Comparison of ENCODE assay signal across 1 cellular context in genomic region chr10:122344741-122345258, GRCh38.
TF ChIP-seq lines count a peak whose summit lies in the region.

No MANE protein-coding gene starts in this region.

TF ChIP-seq in HepG2, 621 proteins besides CTCF, POLR2A, EP300 and RAD21 (continued from another document and continues in another):
- TF ChIP-seq ZNF142 (CRISPR knock-in tag; IDR thresholded peaks at IDR 0.05) (peak; percentile 48; the same call in 1 of the 2 replicates), ZNF414 (CRISPR knock-in tag; IDR thresholded peaks at IDR 0.05) (no peak), ZNF207 (IDR thresholded peaks at IDR 0.05; ENCODE audit: borderline replicate concordance) (no peak), TARDBP (CRISPR knock-in tag; IDR thresholded peaks at IDR 0.05) (peak; percentile 37; the same call in 1 of the 2 replicates), ZNF430 (CRISPR knock-in tag; IDR thresholded peaks at IDR 0.05) (peak; percentile 23; the same call in 1 of the 2 replicates), ZBTB7B (CRISPR knock-in tag; IDR thresholded peaks at IDR 0.05) (0 out of 2 replicates have a peak, but pooled peaks have one; percentile 16), ZNF549 (CRISPR knock-in tag; IDR thresholded peaks at IDR 0.05) (peak; percentile 86), RERE (CRISPR knock-in tag; IDR thresholded peaks at IDR 0.05; ENCODE audit: low read depth) (0 out of 2 replicates have a peak, but pooled peaks have one; percentile 43), THYN1 (CRISPR knock-in tag; IDR thresholded peaks at IDR 0.05; ENCODE audit: borderline replicate concordance, low read depth) (no peak), ZNF652 (CRISPR knock-in tag; IDR thresholded peaks at IDR 0.05; ENCODE audit: borderline replicate concordance, low read depth) (no peak), ZBTB43 (CRISPR knock-in tag; conservative IDR thresholded peaks at IDR 0.05) (peak; percentile 84; the same call in 1 of the 2 replicates), KLF11 (CRISPR knock-in tag; IDR thresholded peaks at IDR 0.05) (no peak), SMARCC2 (IDR thresholded peaks at IDR 0.05) (no peak), TAF1 (CRISPR knock-in tag; IDR thresholded peaks at IDR 0.05) (peak; percentile 41; the same call in 1 of the 2 replicates), PITX1 (CRISPR knock-in tag; IDR thresholded peaks at IDR 0.05) (peak; percentile 31; the same call in 1 of the 2 replicates), ZBTB37 (CRISPR knock-in tag; IDR thresholded peaks at IDR 0.05) (no peak), ZNF878 (CRISPR knock-in tag; IDR thresholded peaks at IDR 0.05) (peak; percentile 76), GMEB1 (CRISPR knock-in tag; IDR thresholded peaks at IDR 0.05; ENCODE audit: borderline replicate concordance) (peak; percentile 33; the same call in 1 of the 2 replicates), ZKSCAN1 (IDR thresholded peaks at IDR 0.05; ENCODE audit: low read length) (0 out of 2 replicates have a peak, but pooled peaks have one; percentile 15), ELF1 (CRISPR knock-in tag; IDR thresholded peaks at IDR 0.05) (0 out of 2 replicates have a peak, but pooled peaks have one; percentile 17), E2F1 (CRISPR knock-in tag; IDR thresholded peaks at IDR 0.05) (no peak), YY1 (IDR thresholded peaks at IDR 0.05; ENCODE audit: insufficient read depth, insufficient replicate concordance, low read depth, low read length) (peak; percentile 55), ZNF672 (CRISPR knock-in tag; IDR thresholded peaks at IDR 0.05) (no peak), ZFAT (CRISPR knock-in tag; conservative IDR thresholded peaks at IDR 0.05) (no peak), GFI1 (CRISPR knock-in tag; IDR thresholded peaks at IDR 0.05; ENCODE audit: borderline replicate concordance) (peak; percentile 94), PRMT3 (CRISPR knock-in tag; IDR thresholded peaks at IDR 0.05; ENCODE audit: borderline replicate concordance, low read depth) (no peak), ZNF253 (CRISPR knock-in tag; IDR thresholded peaks at IDR 0.05; ENCODE audit: borderline replicate concordance) (no peak)
